2 cellular contexts compared by ENCODE assay signal in genomic region chr15:25792128-25792527, GRCh38.
TF ChIP-seq lines count a peak whose summit lies in the region.

No MANE protein-coding gene starts in this region.

TF ChIP-seq in IMR-90, 13 proteins besides CTCF, POLR2A, EP300 and RAD21:
- TF ChIP-seq CHD1 (IDR thresholded peaks at IDR 0.05; ENCODE audit: low read depth, low read length) (no peak), MXI1 (IDR thresholded peaks at IDR 0.05; ENCODE audit: borderline replicate concordance, low read depth, low read length) (no peak), BHLHE40 (IDR thresholded peaks at IDR 0.05; ENCODE audit: low read depth, low read length) (no peak), MAFK (IDR thresholded peaks at IDR 0.05; ENCODE audit: low read depth, low read length) (no peak), NFE2L2 (IDR thresholded peaks at IDR 0.05; ENCODE audit: low read depth, low read length) (no peak), MAZ (IDR thresholded peaks at IDR 0.05; ENCODE audit: borderline replicate concordance, low read depth, low read length) (no peak), RCOR1 (IDR thresholded peaks at IDR 0.05; ENCODE audit: insufficient replicate concordance, low read length) (no peak), FOS (IDR thresholded peaks at IDR 0.05; ENCODE audit: low read depth, low read length) (no peak), SMC3 (IDR thresholded peaks at IDR 0.05; ENCODE audit: low read depth, low read length) (no peak), CEBPB (IDR thresholded peaks at IDR 0.05; ENCODE audit: low read depth, low read length) (no peak), USF2 (IDR thresholded peaks at IDR 0.05; ENCODE audit: low read depth, low read length) (no peak), RFX5 (IDR thresholded peaks at IDR 0.05; ENCODE audit: low read depth, low read length) (no peak), ELK1 (IDR thresholded peaks at IDR 0.05; ENCODE audit: borderline replicate concordance, low read depth, low read length) (no peak)

TF ChIP-seq in H1, 55 proteins besides CTCF, POLR2A, EP300 and RAD21:
- TF ChIP-seq ZNF274 (IDR thresholded peaks at IDR 0.05; ENCODE audit: borderline replicate concordance, extremely low read depth, low read length), result no peak
- TF ChIP-seq SRF (IDR thresholded peaks at IDR 0.05; ENCODE audit: low read depth, low read length), result no peak
- no peak for TF ChIP-seq CTBP2 (IDR thresholded peaks at IDR 0.05; ENCODE audit: borderline replicate concordance, insufficient read depth, insufficient read length, low read length)
